8 cellular contexts compared by ENCODE assay signal in genomic region chr18:13558132-13558531, GRCh38.
DNase-seq lines count a peak whose midpoint lies in the region; ATAC-seq and TF ChIP-seq lines count a peak whose summit lies in the region.

No MANE protein-coding gene starts in this region.

- no peak overlapping the region for H3K4me3 Mint-ChIP-seq in activated naive CD8-positive, alpha-beta T cell

- H3K9me3 ChIP-seq in heart right ventricle (no peaks in the 10 kb centered on the region), sigmoid colon (no peaks in the 10 kb centered on the region)

- H3K27me3 ChIP-seq in heart right ventricle: no peaks in the 10 kb centered on the region
- H3K27me3 ChIP-seq in sigmoid colon: no peaks in the 10 kb centered on the region

- TF ChIP-seq CTCF in GM12872 (IDR thresholded peaks at IDR 0.05; ENCODE audit: insufficient read depth, low read depth, low read length) (peak; percentile 86), heart right ventricle (IDR thresholded peaks at IDR 0.05) (peak in 8 of 9 donors; percentile 21 to 74 (median 65)), sigmoid colon (IDR thresholded peaks at IDR 0.05) (peak; percentile 17 to 53 (median 36))

- intact Hi-C loops in heart right ventricle (cut with DNase I) (loop anchor here in 8 of 10 donors (2.0 to 10.0 kb wide), 9 partner anchors 54 to 247 kb away; partner anchors contain the start of genes FAM210A (in 4 of the 8) and RNMT (in 4 of the 8)), sigmoid colon (cut with DNase I) (loop anchor here (1.0 to 5.0 kb wide), 2 partner anchors 72 to 169 kb away; partner anchors contain the start of genes FAM210A and RNMT)

- H3K27ac ChIP-seq in heart right ventricle: peak overlapping the region in 4 of 10 donors; percentile 3 to 36 (median 30)
- no peak overlapping the region for H3K27ac ChIP-seq in sigmoid colon

- DNase-seq in ACHN: peak; percentile 42
- peak; percentile 29 for DNase-seq in NCI-H748 treated with DMSO at 0.1 percent for 48 hours (lab: John Stamatoyannopoulos, UW)
- peak; percentile 41 to 55 for DNase-seq in heart right ventricle
- DNase-seq in sigmoid colon: no peak
- DNase-seq in GOT3 (lab: John Stamatoyannopoulos, UW): no peak

- peaks cover 40% of the 10 kb centered on the region for H3K4me1 Mint-ChIP-seq in activated naive CD8-positive, alpha-beta T cell (ENCODE audit: low read depth)

- no peak for TF ChIP-seq EP300 in sigmoid colon (IDR thresholded peaks at IDR 0.05)

- no peak overlapping the region for H3K4me3 ChIP-seq in heart right ventricle
- H3K4me3 ChIP-seq in sigmoid colon: no peak overlapping the region

- H3K9me3 Mint-ChIP-seq in activated naive CD8-positive, alpha-beta T cell (ENCODE audit: low read depth): no peaks in the 10 kb centered on the region

- ATAC-seq in HG03095 (IDR thresholded peaks at IDR 0.05; ENCODE audit: unreplicated experiment) (peak; percentile 44), heart right ventricle (peak; percentile 58 to 86 (median 78))

- no peaks in the 10 kb centered on the region for H3K27me3 Mint-ChIP-seq in activated naive CD8-positive, alpha-beta T cell

- peak overlapping the region; percentile 2 for H3K27ac Mint-ChIP-seq in activated naive CD8-positive, alpha-beta T cell

- WGBS in heart right ventricle, 2 donors: 7 to 11% methylated on average over 5 of the region's 5 CpGs
- WGBS in sigmoid colon, 2 donors: 8 to 14% methylated on average over 5 of the region's 5 CpGs

- in situ Hi-C loops in ACHN (cut with HindIII; ENCODE audit: low pct_ligation_motif_present, low pct_unique_long_range_greater_than_20kb, low sequenced_read_pairs): no loop called here

- H3K36me3 ChIP-seq in heart right ventricle (no peaks in the 10 kb centered on the region), sigmoid colon (no peaks in the 10 kb centered on the region)

- H3K36me3 Mint-ChIP-seq in activated naive CD8-positive, alpha-beta T cell: no peaks in the 10 kb centered on the region

- H3K4me1 ChIP-seq in heart right ventricle (peaks cover 2 to 71% (median 30%) of the 10 kb centered on the region in 9 donors), sigmoid colon (peaks cover 0 to 56% (median 43%) of the 10 kb centered on the region in 4 donors)

- no peak for TF ChIP-seq POLR2A in sigmoid colon (IDR thresholded peaks at IDR 0.05)

Comparison
In these comparisons a context has a peak if more than half of its experiments do, and no peak if none do; other contexts are left out.
1. DNase-seq: peak in ACHN (single experiment), NCI-H748 treated with DMSO at 0.1 percent for 48 hours (single experiment) and heart right ventricle (2 of 2); none in sigmoid colon (single experiment) and GOT3 (single experiment).
2. CTCF ChIP-seq: peak in every context shown above with its lines; median percentile 86 in GM12872; 65 in heart right ventricle; 36 in sigmoid colon.